Comparison of ENCODE assay signal across 11 cellular contexts in the genomic region with DNA sequence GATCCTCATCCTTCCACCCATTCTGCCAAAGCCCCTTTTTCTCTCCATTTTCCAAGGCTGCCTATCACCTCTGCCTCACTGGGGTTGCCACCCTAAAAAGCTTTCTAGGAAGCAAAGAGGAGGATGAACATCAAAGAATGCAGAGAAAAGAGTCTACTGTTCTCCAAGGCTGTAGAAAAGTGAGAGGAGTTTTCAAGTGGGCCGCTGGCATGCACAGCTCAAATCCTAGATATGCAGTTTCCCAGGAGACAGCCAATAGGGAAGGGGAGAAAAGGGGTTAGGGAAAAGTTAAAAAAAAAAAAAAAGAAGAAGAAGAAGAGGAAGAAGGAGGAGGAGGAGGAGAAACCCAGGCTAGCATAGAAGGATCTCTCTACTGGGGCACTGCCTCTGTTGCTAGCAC. TPM values are rescaled to one million over a fixed set of nuclear protein-coding genes. Genes with fewer than 3 reads are reported as not detected.
DNase-seq lines count a peak whose midpoint lies in the region; ATAC-seq, FAIRE-seq and TF ChIP-seq lines count a peak whose summit lies in the region.
"Had no signal": no experiment of that assay in that cellular context is flagged by ENCODE, and none has a peak within 500 bp of the region (broad histone marks: within the 10 kb centered on the region; RNA-seq: fewer than 3 reads in every experiment).

No MANE protein-coding gene starts in this region.

- in situ Hi-C loops in transverse colon (cut with MboI; ENCODE audit: low pct_ligation_motif_present in 1 of 4, low pct_unique_long_range_greater_than_20kb in 1 of 4, low sequenced_read_pairs in 3 of 4) = no loop called here

- H3K27me3 Mint-ChIP-seq in T-helper 17 cell = no peaks in the 10 kb centered on the region
- no peaks in the 10 kb centered on the region for H3K27me3 Mint-ChIP-seq in mesothelial cell of epicardium (ENCODE audit: low read depth)

- no peak for TF ChIP-seq CTCF in heart left ventricle (IDR thresholded peaks at IDR 0.05)
- no peak for TF ChIP-seq CTCF in right lobe of liver (IDR thresholded peaks at IDR 0.05)
- TF ChIP-seq CTCF in transverse colon (IDR thresholded peaks at IDR 0.05) = no peak
- no peak for TF ChIP-seq CTCF in D721Med (IDR thresholded peaks at IDR 0.05; ENCODE audit: insufficient read depth, missing control alignments)
- TF ChIP-seq CTCF in mesothelial cell of epicardium (IDR thresholded peaks at IDR 0.05; ENCODE audit: unreplicated experiment) = no peak

- no peak for FAIRE-seq in D721Med (lab: Jason Lieb, UNC)

- H3K36me3 Mint-ChIP-seq in T-helper 17 cell (ENCODE audit: low read depth) = peaks cover 6% of the 10 kb centered on the region
- H3K36me3 Mint-ChIP-seq in mesothelial cell of epicardium = no peaks in the 10 kb centered on the region

- 61 to 81% (median 65%) methylated on average over 1 of the region's 1 CpG for WGBS in heart left ventricle, 4 donors
- WGBS in right lobe of liver (ENCODE audit: insufficient coverage, low coverage, low lambda C conversion rate, missing lambda C conversion rate) = 29% methylated on average over 1 of the region's 1 CpG
- 59 to 83% methylated on average over 1 of the region's 1 CpG for whole genome bisulfite sequencing in transverse colon (ENCODE audit: low coverage in 1 of 2), 2 donors

- TF ChIP-seq POLR2A in heart left ventricle (IDR thresholded peaks at IDR 0.05) = no peak
- TF ChIP-seq POLR2A in right lobe of liver (IDR thresholded peaks at IDR 0.05) = no peak
- TF ChIP-seq POLR2A in transverse colon (IDR thresholded peaks at IDR 0.05) = no peak

- H3K27ac ChIP-seq in heart left ventricle (peak overlapping the region in 1 of 12 donors; percentile 90), right lobe of liver (no peak overlapping the region), transverse colon (peak overlapping the region; percentile 28 to 75 (median 57))

- H3K4me1 Mint-ChIP-seq in T-helper 17 cell = peaks cover 62% of the 10 kb centered on the region
- H3K4me1 Mint-ChIP-seq in mesothelial cell of epicardium = peaks cover 22% of the 10 kb centered on the region

- H3K9me3 Mint-ChIP-seq in mesothelial cell of epicardium = no peaks in the 10 kb centered on the region

- DNase-seq in heart left ventricle = no peak
- no peak for DNase-seq in Right ventricle myocardium superior
- DNase-seq in T-helper 17 cell = no peak
- no peak for DNase-seq in right lobe of liver
- no peak for DNase-seq in transverse colon
- no peak for DNase-seq in D721Med (ENCODE audit: insufficient read length, low spot score)
- no peak for DNase-seq in mesothelial cell of epicardium (ENCODE audit: low spot score in 2 of 2, unreplicated experiment in 2 of 2)
- DNase-seq: mesendoderm, NCI-H2081 treated with DMSO at 0.1 percent for 48 hours had no signal

- H3K4me3 Mint-ChIP-seq in T-helper 17 cell (peak overlapping the region; percentile 100), mesothelial cell of epicardium (no peak overlapping the region)

- intact Hi-C loops in heart left ventricle (cut with DNase I) (no loop called here), Right ventricle myocardium superior (cut with DNase I) (no loop called here), right lobe of liver (cut with DNase I) (no loop called here), transverse colon (cut with DNase I; ENCODE audit: low total_unique reads) (no loop called here)

- H3K4me3 ChIP-seq in heart left ventricle (peak overlapping the region in 10 of 12 donors; percentile 6 to 65 (median 34)), right lobe of liver (peak overlapping the region in 2 of 3 donors; percentile 22 to 42), transverse colon (peak overlapping the region in 3 of 4 donors; percentile 2 to 46 (median 20))

- no peak for ATAC-seq in heart left ventricle
- no peak for ATAC-seq in Right ventricle myocardium superior (ENCODE audit: poor library complexity)
- ATAC-seq in T-helper 17 cell = no peak
- no peak for ATAC-seq in right lobe of liver
- ATAC-seq in HG03135 (IDR thresholded peaks at IDR 0.05; ENCODE audit: unreplicated experiment) = no peak

- peaks cover 0 to 18% (median 0%) of the 10 kb centered on the region in 9 donors for H3K36me3 ChIP-seq in heart left ventricle
- H3K36me3 ChIP-seq in right lobe of liver = no peaks in the 10 kb centered on the region
- no peaks in the 10 kb centered on the region for H3K36me3 ChIP-seq in transverse colon

- H3K9me3 ChIP-seq in heart left ventricle (no peaks in the 10 kb centered on the region), T-helper 17 cell (ENCODE audit: control insufficient read depth, low read length, poor library complexity, severe bottlenecking) (no peaks in the 10 kb centered on the region), right lobe of liver (no peaks in the 10 kb centered on the region), transverse colon (no peaks in the 10 kb centered on the region)

- no peak for TF ChIP-seq EP300 in transverse colon (IDR thresholded peaks at IDR 0.05; ENCODE audit: low read depth)

- H3K27me3 ChIP-seq in heart left ventricle = peaks cover 0 to 9% (median 0%) of the 10 kb centered on the region in 9 donors
- no peaks in the 10 kb centered on the region for H3K27me3 ChIP-seq in right lobe of liver
- H3K27me3 ChIP-seq in transverse colon = peaks cover 6% of the 10 kb centered on the region

- H3K27ac Mint-ChIP-seq in T-helper 17 cell = peak overlapping the region; percentile 100
- H3K27ac Mint-ChIP-seq in mesothelial cell of epicardium = no peak overlapping the region

- peaks cover 0 to 55% (median 0%) of the 10 kb centered on the region in 12 donors for H3K4me1 ChIP-seq in heart left ventricle
- H3K4me1 ChIP-seq in right lobe of liver = no peaks in the 10 kb centered on the region
- peaks cover 0 to 12% (median 0%) of the 10 kb centered on the region in 4 donors for H3K4me1 ChIP-seq in transverse colon

RNA-seq across cellular contexts. Expression of gene BATF, which starts 0.7 kb away (rescaled TPM):
- total RNA-seq in heart left ventricle (1 to 10 TPM in 4 of 9 donors, under 1 TPM in 4, not detected in 1; 0.40 to 8.3 (median 1.0) TPM), Right ventricle myocardium superior (0.62 TPM), T-helper 17 cell (10 to 100 TPM; 20.3 to 21.3 TPM), right lobe of liver (10 to 100 TPM in 2 of 6 experiments, 1 to 10 TPM in 1, under 1 TPM in 3; 0.24 to 10.4 (median 0.87) TPM), transverse colon (1 to 10 TPM in 2 of 4 donors, not detected in 2; 2.7 TPM), mesothelial cell of epicardium (1.4 to 1.8 TPM (median 1.6 TPM) in 3 replicates)
- 1 to 10 TPM in 1 of 2 donors, under 1 TPM in 1; 0.84 to 1.3 TPM for polyA plus RNA-seq in heart left ventricle
- polyA plus RNA-seq: BJ had no signal

RNA-seq across cellular contexts. Expression of gene FLVCR2, which starts 55.5 kb away (rescaled TPM):
- total RNA-seq in heart left ventricle (10 to 100 TPM in 1 of 9 donors, 1 to 10 TPM in 8; 1.2 to 11.7 (median 1.6) TPM), Right ventricle myocardium superior (2.1 TPM), T-helper 17 cell (1 to 10 TPM; 6.5 to 8.1 TPM), right lobe of liver (10 to 100 TPM; 17.0 to 42.8 (median 27.8) TPM), transverse colon (10 to 100 TPM in 3 of 4 donors, 1 to 10 TPM in 1; 6.2 to 54.5 (median 45.0) TPM), mesothelial cell of epicardium (1.8 to 3.0 TPM (median 2.1 TPM) in 3 replicates)
- polyA plus RNA-seq in heart left ventricle = 1 to 10 TPM in 1 of 2 donors, under 1 TPM in 1; 0.50 to 3.1 TPM

Comparison
In these comparisons a context has a peak if more than half of its experiments do, and no peak if none do; other contexts are left out.
1. H3K27ac ChIP-seq: peak in transverse colon (4 of 4); none in right lobe of liver (0 of 3).
2. Peak in every context shown above with its lines, with median percentiles within 50 percentile points of each other: H3K4me3 ChIP-seq.